ENCODE assay signal across 11 cellular contexts in the genomic region with DNA sequence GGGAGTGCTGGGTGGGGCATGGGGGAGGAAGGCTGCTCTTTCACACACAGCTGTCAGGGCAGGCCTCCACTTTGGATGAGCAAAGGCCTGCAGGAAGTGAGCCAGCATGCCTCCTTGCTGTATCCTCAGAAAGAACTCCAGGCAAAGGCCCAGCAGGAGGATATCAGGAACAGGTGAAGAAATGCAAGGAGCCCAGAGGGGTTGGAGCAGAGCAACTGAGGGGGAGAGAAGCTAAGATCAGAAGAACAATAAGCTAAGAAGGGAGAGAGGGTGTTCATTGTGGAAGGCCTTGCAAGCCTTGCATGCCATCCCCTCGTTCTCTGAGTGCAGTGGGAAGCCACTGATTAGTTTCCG.
A peak's percentile ranks its signal among the peaks of the same experiment; 100 is the strongest.
DNase-seq lines count a peak whose midpoint lies in the region; ATAC-seq and TF ChIP-seq lines count a peak whose summit lies in the region.
"Had no signal": no experiment of that assay in that cellular context is flagged by ENCODE, and none has a peak within 500 bp of the region (broad histone marks: within the 10 kb centered on the region; RNA-seq: fewer than 3 reads in every experiment).

No MANE protein-coding gene starts in this region.

- H3K36me3 Mint-ChIP-seq in Caco-2 (ENCODE audit: insufficient read depth, unreplicated experiment) (peaks cover 13% of the 10 kb centered on the region), mesothelial cell of epicardium (no peaks in the 10 kb centered on the region), T-helper 17 cell (ENCODE audit: low read depth) (peaks cover 4% of the 10 kb centered on the region)

- H3K27ac Mint-ChIP-seq in Caco-2 (ENCODE audit: unreplicated experiment) (peak overlapping the region; percentile 92), mesothelial cell of epicardium (peak overlapping the region; percentile 4), T-helper 17 cell (no peak overlapping the region)
- H3K27ac Mint-ChIP-seq: activated CD4-positive, alpha-beta T cell treated with anti-CD3 and anti-CD28 coated beads for 36 hours had no signal

- CTCF ChIA-PET in Caco-2 (lab: Charles Lee), result no interaction called here

- intact Hi-C loops in Caco-2 (cut with micrococcal nuclease; ENCODE audit: unreplicated experiment), result loop anchor here (1.0 to 10.0 kb wide), 3 partner anchors 37 to 116 kb away; no protein-coding TSS in a partner anchor

- peaks cover 48% of the 10 kb centered on the region for H3K4me1 Mint-ChIP-seq in Caco-2 (ENCODE audit: low read depth, unreplicated experiment)
- H3K4me1 Mint-ChIP-seq in mesothelial cell of epicardium, result peaks cover 29% of the 10 kb centered on the region
- peaks cover 26% of the 10 kb centered on the region for H3K4me1 Mint-ChIP-seq in T-helper 17 cell

- WGBS in ectodermal cell, 2 experiments, result 0 to 3% methylated on average over 2 of the region's 2 CpGs

- H3K4me1 ChIP-seq in Caco-2 (peaks cover 65% of the 10 kb centered on the region), ectodermal cell (ENCODE audit: control insufficient read depth, insufficient read depth, low read length) (peaks cover 8% of the 10 kb centered on the region)

- no peak overlapping the region for H3K4me3 ChIP-seq in Caco-2 (ENCODE audit: low read depth, low read length)
- no peak overlapping the region for H3K4me3 ChIP-seq in ectodermal cell (ENCODE audit: insufficient read depth, low read depth, low read length)

- in situ Hi-C loops in G401 (cut with HindIII; ENCODE audit: low sequenced_read_pairs), result no loop called here

- POLR2A ChIA-PET in Caco-2 (lab: Charles Lee), result interaction anchor here (0.6 kb wide), 1 partner anchor 114 kb away, joined by 3 read pairs; no protein-coding TSS in a partner anchor

- H3K27me3 ChIP-seq in Caco-2 (replicated peaks; ENCODE audit: control insufficient read depth, insufficient read depth, low read length) (no peaks in the 10 kb centered on the region), ectodermal cell (ENCODE audit: control insufficient read depth, insufficient read depth, low read length, poor library complexity, severe bottlenecking) (no peaks in the 10 kb centered on the region)

- peak; percentile 42 to 56 for DNase-seq in Caco-2
- peak; percentile 73 for DNase-seq in LHCN-M2 (ENCODE audit: low read depth)
- no peak for DNase-seq in mesothelial cell of epicardium (ENCODE audit: low spot score in 2 of 2, unreplicated experiment in 2 of 2)
- no peak for DNase-seq in G401 (ENCODE audit: low spot score)
- DNase-seq in T-helper 17 cell, result no peak
- DNase-seq: activated CD4-positive, alpha-beta T cell treated with anti-CD3 and anti-CD28 coated beads for 36 hours; amniotic stem cell; GDM1 had no signal

- no peaks in the 10 kb centered on the region for H3K27me3 Mint-ChIP-seq in Caco-2 (ENCODE audit: insufficient read depth, unreplicated experiment)
- H3K27me3 Mint-ChIP-seq in mesothelial cell of epicardium (ENCODE audit: low read depth), result no peaks in the 10 kb centered on the region
- H3K27me3 Mint-ChIP-seq in T-helper 17 cell, result no peaks in the 10 kb centered on the region
- H3K27me3 Mint-ChIP-seq: activated CD4-positive, alpha-beta T cell treated with anti-CD3 and anti-CD28 coated beads for 36 hours had no signal

- ATAC-seq in HG03432 (IDR thresholded peaks at IDR 0.05; ENCODE audit: unreplicated experiment) (no peak), T-helper 17 cell (no peak), GM18907 (IDR thresholded peaks at IDR 0.05; ENCODE audit: unreplicated experiment) (no peak)
- ATAC-seq: activated CD4-positive, alpha-beta T cell treated with anti-CD3 and anti-CD28 coated beads for 36 hours had no signal

- no peaks in the 10 kb centered on the region for H3K9me3 ChIP-seq in Caco-2
- H3K9me3 ChIP-seq in ectodermal cell (ENCODE audit: control insufficient read depth, low read length), result no peaks in the 10 kb centered on the region
- H3K9me3 ChIP-seq in T-helper 17 cell (ENCODE audit: control insufficient read depth, low read length, poor library complexity, severe bottlenecking), result no peaks in the 10 kb centered on the region

- H3K36me3 ChIP-seq in Caco-2 (ENCODE audit: control insufficient read depth, insufficient read depth, low read length), result no peaks in the 10 kb centered on the region
- H3K36me3 ChIP-seq in ectodermal cell (ENCODE audit: control insufficient read depth, insufficient read depth, low read length), result no peaks in the 10 kb centered on the region

- H3K9me3 Mint-ChIP-seq in Caco-2 (ENCODE audit: unreplicated experiment), result no peaks in the 10 kb centered on the region
- no peaks in the 10 kb centered on the region for H3K9me3 Mint-ChIP-seq in mesothelial cell of epicardium

- H3K27ac ChIP-seq in ectodermal cell (ENCODE audit: insufficient read depth, low read depth, low read length, poor library complexity, severe bottlenecking), result peak overlapping the region; percentile 77

- H3K4me3 Mint-ChIP-seq in Caco-2 (ENCODE audit: unreplicated experiment) (peak overlapping the region; percentile 54), mesothelial cell of epicardium (no peak overlapping the region), T-helper 17 cell (no peak overlapping the region)
- H3K4me3 Mint-ChIP-seq: activated CD4-positive, alpha-beta T cell treated with anti-CD3 and anti-CD28 coated beads for 36 hours had no signal

- TF ChIP-seq CTCF in Caco-2 (IDR thresholded peaks at IDR 0.05; ENCODE audit: insufficient read depth in 1 of 2, low read depth in 1 of 2, low read length in 1 of 2, severe bottlenecking in 1 of 2, unreplicated experiment in 1 of 2), result no peak
- TF ChIP-seq CTCF in mesothelial cell of epicardium (IDR thresholded peaks at IDR 0.05; ENCODE audit: unreplicated experiment), result no peak

- BruUV-seq in Caco-2 (replicated peaks; lab: Mats Ljungman, UMichigan), result no TSS peak

Comparison
In these comparisons a context has a peak if more than half of its experiments do, and no peak if none do; other contexts are left out.
1. DNase-seq: peak in Caco-2 (2 of 2) and LHCN-M2 (single experiment); none in mesothelial cell of epicardium (0 of 2), G401 (single experiment) and T-helper 17 cell (0 of 3).